In the genomic region with DNA sequence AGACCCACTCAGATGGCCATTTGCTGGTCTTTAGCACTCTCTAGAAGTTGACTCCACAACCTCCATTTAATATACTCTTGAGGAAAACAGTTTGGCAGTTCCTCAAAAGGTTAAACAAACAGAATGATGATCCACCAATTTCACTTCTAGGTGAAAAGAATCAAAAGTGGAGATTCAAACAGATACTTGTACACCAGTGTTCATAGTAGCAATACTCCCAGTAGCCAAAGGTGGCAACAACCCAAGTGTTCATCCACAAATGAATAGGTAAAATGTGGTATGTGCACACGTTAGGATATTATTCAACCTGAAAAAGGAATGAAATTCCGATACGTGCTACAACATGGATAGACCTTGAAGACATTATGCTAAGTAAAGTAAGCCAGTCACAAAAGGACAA, we compare ENCODE assay signal across 2 cellular contexts.
TF ChIP-seq lines count a peak whose summit lies in the region.

No MANE protein-coding gene starts in this region.

TF ChIP-seq in A549, 52 proteins besides CTCF, POLR2A, EP300 and RAD21 (continued from another document):
- TF ChIP-seq, protein P1, sequence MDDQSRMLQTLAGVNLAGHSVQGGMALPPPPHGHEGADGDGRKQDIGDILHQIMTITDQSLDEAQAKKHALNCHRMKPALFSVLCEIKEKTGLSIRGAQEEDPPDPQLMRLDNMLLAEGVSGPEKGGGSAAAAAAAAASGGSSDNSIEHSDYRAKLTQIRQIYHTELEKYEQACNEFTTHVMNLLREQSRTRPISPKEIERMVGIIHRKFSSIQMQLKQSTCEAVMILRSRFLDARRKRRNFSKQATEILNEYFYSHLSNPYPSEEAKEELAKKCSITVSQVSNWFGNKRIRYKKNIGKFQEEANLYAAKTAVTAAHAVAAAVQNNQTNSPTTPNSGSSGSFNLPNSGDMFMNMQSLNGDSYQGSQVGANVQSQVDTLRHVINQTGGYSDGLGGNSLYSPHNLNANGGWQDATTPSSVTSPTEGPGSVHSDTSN (IDR thresholded peaks at IDR 0.05) = no peak
- TF ChIP-seq RCOR1 (IDR thresholded peaks at IDR 0.05; ENCODE audit: low read depth, low read length) (no peak), HMGXB4 (CRISPR knock-in tag; IDR thresholded peaks at IDR 0.05; ENCODE audit: borderline replicate concordance) (no peak), ESRRA (IDR thresholded peaks at IDR 0.05; ENCODE audit: borderline replicate concordance, low read length) (no peak), ZFP36 (IDR thresholded peaks at IDR 0.05; ENCODE audit: borderline replicate concordance, partially characterized antibody) (no peak), GATA3 (IDR thresholded peaks at IDR 0.05; ENCODE audit: borderline replicate concordance) (no peak), ZSCAN20 (CRISPR knock-in tag; IDR thresholded peaks at IDR 0.05) (no peak), FOSB (CRISPR knock-in tag; IDR thresholded peaks at IDR 0.05) (no peak), RFX5 (IDR thresholded peaks at IDR 0.05) (no peak), CHD2 (IDR thresholded peaks at IDR 0.05; ENCODE audit: low read length, partially characterized antibody) (no peak), USF2 (IDR thresholded peaks at IDR 0.05) (no peak), CBX2 (IDR thresholded peaks at IDR 0.05; ENCODE audit: borderline replicate concordance, low read depth) (no peak), SREBF2 (IDR thresholded peaks at IDR 0.05) (no peak), FOXS1 (CRISPR knock-in tag; IDR thresholded peaks at IDR 0.05) (no peak)

TF ChIP-seq in SK-N-SH treated with all-trans-retinoic acid at 6 μM for 48 hours, 23 proteins besides CTCF, POLR2A, EP300 and RAD21 (continued from another document):
- no peak for TF ChIP-seq POU6F1 (CRISPR knock-in tag; IDR thresholded peaks at IDR 0.05; ENCODE audit: borderline replicate concordance, low read depth)
TF ChIP-seq in SK-N-SH treated with all-trans-retinoic acid at 6 μM for 48 hours: peak in this region for 0.
